ENCODE assay signal across 19 cellular contexts in the genomic region with DNA sequence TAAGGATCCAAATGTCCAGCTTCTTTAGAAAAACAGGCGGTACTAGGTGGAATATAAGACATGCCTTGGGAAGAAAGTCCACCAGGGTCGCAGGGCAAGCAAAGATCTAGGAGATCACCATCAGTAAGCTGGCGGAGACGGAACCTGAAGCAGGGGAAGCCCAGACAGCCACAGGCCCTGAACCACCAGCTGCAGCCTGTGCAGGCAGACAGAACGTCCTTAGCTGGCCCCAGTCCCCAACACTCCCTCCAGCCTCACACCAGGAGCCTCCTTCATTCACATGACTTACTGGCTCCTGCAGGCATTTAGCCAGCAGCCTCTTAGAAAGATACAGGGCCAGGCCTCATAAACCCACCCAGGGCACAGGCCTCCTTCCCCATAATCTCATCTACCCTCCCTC. TPM values are rescaled to one million over a fixed set of nuclear protein-coding genes. Genes with fewer than 3 reads are reported as not detected.
A peak's percentile ranks its signal among the peaks of the same experiment; 100 is the strongest.
DNase-seq lines count a peak whose midpoint lies in the region; ATAC-seq, FAIRE-seq and TF ChIP-seq lines count a peak whose summit lies in the region.
"Had no signal": no experiment of that assay in that cellular context is flagged by ENCODE, and none has a peak within 500 bp of the region (broad histone marks: within the 10 kb centered on the region; RNA-seq: fewer than 3 reads in every experiment).

No MANE protein-coding gene starts in this region.

- H3K4me1 ChIP-seq in CD8-positive, alpha-beta T cell (ENCODE audit: insufficient read depth, low read length): peaks cover 48% of the 10 kb centered on the region
- H3K4me1 ChIP-seq: BE2C, HAP-1 had no signal

- H3K27ac ChIP-seq in CD8-positive, alpha-beta T cell (ENCODE audit: low read depth, low read length): no peak overlapping the region
- H3K27ac ChIP-seq: GM23248 had no signal

- FAIRE-seq in RCC 7860 (lab: Jason Lieb, UNC): no peak
- FAIRE-seq: GM12891, GM19239, K562 had no signal

- no peaks in the 10 kb centered on the region for H3K9me3 Mint-ChIP-seq in activated CD4-positive, alpha-beta memory T cell treated with anti-CD3 and anti-CD28 coated beads for 36 hours
- no peaks in the 10 kb centered on the region for H3K9me3 Mint-ChIP-seq in activated CD4-positive, alpha-beta memory T cell treated with anti-CD3 and anti-CD28 coated beads, Interleukin-2, amount 10 ng/mL, durations not matched to agents 7 days and 5 days
- no peaks in the 10 kb centered on the region for H3K9me3 Mint-ChIP-seq in CD8-positive, alpha-beta T cell
- no peaks in the 10 kb centered on the region for H3K9me3 Mint-ChIP-seq in activated naive CD8-positive, alpha-beta T cell treated with anti-CD3 and anti-CD28 coated beads, Interleukin-2, amount 10 ng/mL, durations not matched to agents 7 days and 5 days
- no peaks in the 10 kb centered on the region for H3K9me3 Mint-ChIP-seq in naive thymus-derived CD8-positive, alpha-beta T cell
- H3K9me3 Mint-ChIP-seq: CD4-positive, CD25-positive, alpha-beta regulatory T cell had no signal

- peaks cover 40% of the 10 kb centered on the region for H3K4me1 Mint-ChIP-seq in activated CD4-positive, alpha-beta memory T cell treated with anti-CD3 and anti-CD28 coated beads for 36 hours (ENCODE audit: low read depth)
- H3K4me1 Mint-ChIP-seq in activated CD4-positive, alpha-beta memory T cell treated with anti-CD3 and anti-CD28 coated beads, Interleukin-2, amount 10 ng/mL, durations not matched to agents 7 days and 5 days: peaks cover 8% of the 10 kb centered on the region
- H3K4me1 Mint-ChIP-seq in CD8-positive, alpha-beta T cell (ENCODE audit: low read depth): peaks cover 67% of the 10 kb centered on the region
- peaks cover 34% of the 10 kb centered on the region for H3K4me1 Mint-ChIP-seq in activated naive CD8-positive, alpha-beta T cell treated with anti-CD3 and anti-CD28 coated beads, Interleukin-2, amount 10 ng/mL, durations not matched to agents 7 days and 5 days
- H3K4me1 Mint-ChIP-seq in naive thymus-derived CD8-positive, alpha-beta T cell: peaks cover 21 to 88% (median 66%) of the 10 kb centered on the region in 4 donors

- DNase-seq in activated CD4-positive, alpha-beta memory T cell treated with anti-CD3 and anti-CD28 coated beads for 36 hours: no peak
- no peak for DNase-seq in activated CD4-positive, alpha-beta memory T cell treated with anti-CD3 and anti-CD28 coated beads, Interleukin-2, amount 10 ng/mL, durations not matched to agents 7 days and 5 days
- DNase-seq in CD8-positive, alpha-beta T cell: no peak
- DNase-seq in activated naive CD8-positive, alpha-beta T cell treated with anti-CD3 and anti-CD28 coated beads, Interleukin-2, amount 10 ng/mL, durations not matched to agents 7 days and 5 days: no peak
- no peak for DNase-seq in naive thymus-derived CD8-positive, alpha-beta T cell
- DNase-seq in RCC 7860 (ENCODE audit: low spot score) (no peak), NCI-H1092 (lab: John Stamatoyannopoulos, UW) (no peak)
- DNase-seq: BE2C; CD4-positive, CD25-positive, alpha-beta regulatory T cell; GM23248; NCI-H1105 treated with DMSO at 0.1 percent for 48 hours; NCI-H1694; NCI-H2081 treated with DMSO at 0.1 percent for 48 hours had no signal

- no peak overlapping the region for H3K4me3 Mint-ChIP-seq in activated CD4-positive, alpha-beta memory T cell treated with anti-CD3 and anti-CD28 coated beads for 36 hours
- H3K4me3 Mint-ChIP-seq in activated CD4-positive, alpha-beta memory T cell treated with anti-CD3 and anti-CD28 coated beads, Interleukin-2, amount 10 ng/mL, durations not matched to agents 7 days and 5 days: no peak overlapping the region
- H3K4me3 Mint-ChIP-seq in CD8-positive, alpha-beta T cell: no peak overlapping the region
- H3K4me3 Mint-ChIP-seq in activated naive CD8-positive, alpha-beta T cell treated with anti-CD3 and anti-CD28 coated beads, Interleukin-2, amount 10 ng/mL, durations not matched to agents 7 days and 5 days: no peak overlapping the region
- H3K4me3 Mint-ChIP-seq in naive thymus-derived CD8-positive, alpha-beta T cell: peak overlapping the region in 1 of 10 donors; percentile 20
- H3K4me3 Mint-ChIP-seq: CD4-positive, CD25-positive, alpha-beta regulatory T cell had no signal

- H3K4me3 ChIP-seq in CD8-positive, alpha-beta T cell (ENCODE audit: low read depth, low read length): no peak overlapping the region
- H3K4me3 ChIP-seq: GM23248, HAP-1, K562 had no signal

- no peaks in the 10 kb centered on the region for H3K27me3 Mint-ChIP-seq in activated CD4-positive, alpha-beta memory T cell treated with anti-CD3 and anti-CD28 coated beads for 36 hours
- no peaks in the 10 kb centered on the region for H3K27me3 Mint-ChIP-seq in activated CD4-positive, alpha-beta memory T cell treated with anti-CD3 and anti-CD28 coated beads, Interleukin-2, amount 10 ng/mL, durations not matched to agents 7 days and 5 days
- H3K27me3 Mint-ChIP-seq in CD8-positive, alpha-beta T cell (ENCODE audit: low read depth): no peaks in the 10 kb centered on the region
- no peaks in the 10 kb centered on the region for H3K27me3 Mint-ChIP-seq in activated naive CD8-positive, alpha-beta T cell treated with anti-CD3 and anti-CD28 coated beads, Interleukin-2, amount 10 ng/mL, durations not matched to agents 7 days and 5 days
- no peaks in the 10 kb centered on the region for H3K27me3 Mint-ChIP-seq in naive thymus-derived CD8-positive, alpha-beta T cell
- H3K27me3 Mint-ChIP-seq: CD4-positive, CD25-positive, alpha-beta regulatory T cell had no signal

- no peaks in the 10 kb centered on the region for H3K9me3 ChIP-seq in CD8-positive, alpha-beta T cell (ENCODE audit: low read length)
- H3K9me3 ChIP-seq: BE2C, HAP-1 had no signal

- no peak for TF ChIP-seq CTCF in CD8-positive, alpha-beta T cell (IDR thresholded peaks at IDR 0.05)

- POLR2A ChIA-PET in activated CD4-positive, alpha-beta memory T cell treated with anti-CD3 and anti-CD28 coated beads for 36 hours (lab: Charles Lee): no interaction called here
- POLR2A ChIA-PET in activated CD4-positive, alpha-beta memory T cell treated with anti-CD3 and anti-CD28 coated beads, Interleukin-2, amount 10 ng/mL, durations not matched to agents 7 days and 5 days (lab: Charles Lee): interaction anchor here (0.7 to 2.4 kb wide), 3 partner anchors 9 to 19 kb away, joined by 3 to 9 read pairs (median 3); no protein-coding TSS in a partner anchor
- POLR2A ChIA-PET in CD8-positive, alpha-beta T cell (lab: Charles Lee): interaction anchor here (1.4 to 6.2 kb wide), 4 partner anchors 10 to 35 kb away, joined by 3 to 43 read pairs (median 4); partner anchors contain the start of gene RGS10
- POLR2A ChIA-PET in activated naive CD8-positive, alpha-beta T cell treated with anti-CD3 and anti-CD28 coated beads, Interleukin-2, amount 10 ng/mL, durations not matched to agents 7 days and 5 days (lab: Charles Lee): no interaction called here
- POLR2A ChIA-PET in naive thymus-derived CD8-positive, alpha-beta T cell (lab: Charles Lee): interaction anchor here (1.0 to 7.1 kb wide), 4 partner anchors 8 to 15 kb away, joined by 3 to 79 read pairs (median 20); partner anchors contain the start of gene RGS10

- H3K36me3 ChIP-seq in CD8-positive, alpha-beta T cell (ENCODE audit: insufficient read depth, low read length): peaks cover 41% of the 10 kb centered on the region
- H3K36me3 ChIP-seq: BE2C had no signal

- peak overlapping the region; percentile 14 for H3K27ac Mint-ChIP-seq in activated CD4-positive, alpha-beta memory T cell treated with anti-CD3 and anti-CD28 coated beads for 36 hours
- H3K27ac Mint-ChIP-seq in activated CD4-positive, alpha-beta memory T cell treated with anti-CD3 and anti-CD28 coated beads, Interleukin-2, amount 10 ng/mL, durations not matched to agents 7 days and 5 days: no peak overlapping the region
- H3K27ac Mint-ChIP-seq in CD8-positive, alpha-beta T cell: peak overlapping the region; percentile 69
- H3K27ac Mint-ChIP-seq in activated naive CD8-positive, alpha-beta T cell treated with anti-CD3 and anti-CD28 coated beads, Interleukin-2, amount 10 ng/mL, durations not matched to agents 7 days and 5 days: peak overlapping the region; percentile 56
- peak overlapping the region in 9 of 10 donors; percentile 31 to 93 (median 76) for H3K27ac Mint-ChIP-seq in naive thymus-derived CD8-positive, alpha-beta T cell

- peaks cover 41% of the 10 kb centered on the region for H3K36me3 Mint-ChIP-seq in activated CD4-positive, alpha-beta memory T cell treated with anti-CD3 and anti-CD28 coated beads for 36 hours
- peaks cover 53% of the 10 kb centered on the region for H3K36me3 Mint-ChIP-seq in activated CD4-positive, alpha-beta memory T cell treated with anti-CD3 and anti-CD28 coated beads, Interleukin-2, amount 10 ng/mL, durations not matched to agents 7 days and 5 days (ENCODE audit: low read depth)
- peaks cover 82% of the 10 kb centered on the region for H3K36me3 Mint-ChIP-seq in CD8-positive, alpha-beta T cell
- peaks cover 39% of the 10 kb centered on the region for H3K36me3 Mint-ChIP-seq in activated naive CD8-positive, alpha-beta T cell treated with anti-CD3 and anti-CD28 coated beads, Interleukin-2, amount 10 ng/mL, durations not matched to agents 7 days and 5 days
- H3K36me3 Mint-ChIP-seq in naive thymus-derived CD8-positive, alpha-beta T cell: peaks cover 0 to 89% (median 18%) of the 10 kb centered on the region in 3 donors

- ATAC-seq in CD8-positive, alpha-beta T cell: no peak
- ATAC-seq in activated naive CD8-positive, alpha-beta T cell treated with anti-CD3 and anti-CD28 coated beads, Interleukin-2, amount 10 ng/mL, durations not matched to agents 7 days and 5 days (ENCODE audit: low read depth): no peak
- no peak for ATAC-seq in naive thymus-derived CD8-positive, alpha-beta T cell
- ATAC-seq in HG02763 (IDR thresholded peaks at IDR 0.05; ENCODE audit: unreplicated experiment): no peak
- ATAC-seq: K562, Panc1 had no signal

- CTCF ChIA-PET in activated CD4-positive, alpha-beta memory T cell treated with anti-CD3 and anti-CD28 coated beads for 36 hours (lab: Charles Lee): interaction anchor here (0.6 to 1.1 kb wide), 3 partner anchors 13 to 59 kb away, joined by 3 to 4 read pairs (median 3); no protein-coding TSS in a partner anchor
- CTCF ChIA-PET in activated CD4-positive, alpha-beta memory T cell treated with anti-CD3 and anti-CD28 coated beads, Interleukin-2, amount 10 ng/mL, durations not matched to agents 7 days and 5 days (lab: Charles Lee): interaction anchor here (1.2 to 1.3 kb wide), 2 partner anchors 18 to 326 kb away, joined by 3 to 5 read pairs; no protein-coding TSS in a partner anchor
- CTCF ChIA-PET in CD8-positive, alpha-beta T cell (lab: Charles Lee): interaction anchor here (1.0 to 13.5 kb wide), 5 partner anchors 8 to 81 kb away, joined by 3 to 108 read pairs (median 6); partner anchors contain the start of gene RGS10

- intact Hi-C loops in activated CD4-positive, alpha-beta memory T cell treated with anti-CD3 and anti-CD28 coated beads for 36 hours (cut with micrococcal nuclease): no loop called here
- intact Hi-C loops in CD8-positive, alpha-beta T cell (cut with DNase I, micrococcal nuclease): no loop called here

- H3K27me3 ChIP-seq in CD8-positive, alpha-beta T cell (ENCODE audit: insufficient read depth, low read length): no peaks in the 10 kb centered on the region
- H3K27me3 ChIP-seq: BE2C had no signal

RNA-seq across cellular contexts. Expression of gene RGS10, which starts 17.4 kb away (rescaled TPM):
- total RNA-seq in activated CD4-positive, alpha-beta memory T cell treated with anti-CD3 and anti-CD28 coated beads for 36 hours: 100 to 1,000 TPM; 158 to 173 TPM
- 100 to 1,000 TPM; 137 to 140 TPM for total RNA-seq in activated CD4-positive, alpha-beta memory T cell treated with anti-CD3 and anti-CD28 coated beads, Interleukin-2, amount 10 ng/mL, durations not matched to agents 7 days and 5 days
- 100 to 1,000 TPM; 145 to 152 TPM for total RNA-seq in CD8-positive, alpha-beta T cell
- total RNA-seq in activated naive CD8-positive, alpha-beta T cell treated with anti-CD3 and anti-CD28 coated beads, Interleukin-2, amount 10 ng/mL, durations not matched to agents 7 days and 5 days: 100 to 1,000 TPM; 157 to 159 TPM
- 100 to 1,000 TPM; 251 to 268 TPM for total RNA-seq in naive thymus-derived CD8-positive, alpha-beta T cell
- 100 to 1,000 TPM; 409 to 533 (median 504) TPM for polyA plus RNA-seq in naive thymus-derived CD8-positive, alpha-beta T cell

Comparison
In these comparisons a context has a peak if more than half of its experiments do, and no peak if none do; other contexts are left out.
1. POLR2A ChIA-PET loops: an anchor here in activated CD4-positive, alpha-beta memory T cell treated with anti-CD3 and anti-CD28 coated beads, Interleukin-2, amount 10 ng/mL, durations not matched to agents 7 days and 5 days (0.7 to 2.4 kb wide), CD8-positive, alpha-beta T cell (1.4 to 6.2 kb wide) and naive thymus-derived CD8-positive, alpha-beta T cell (1.0 to 7.1 kb wide); none called in activated CD4-positive, alpha-beta memory T cell treated with anti-CD3 and anti-CD28 coated beads for 36 hours and activated naive CD8-positive, alpha-beta T cell treated with anti-CD3 and anti-CD28 coated beads, Interleukin-2, amount 10 ng/mL, durations not matched to agents 7 days and 5 days.